Comparison of ENCODE assay signal across 1 cellular context in genomic region chr19:33304760-33305647, GRCh38.
TF ChIP-seq lines count a peak whose summit lies in the region.

No MANE protein-coding gene starts in this region.

TF ChIP-seq in HepG2, 621 proteins besides CTCF, POLR2A, EP300 and RAD21 (continued from another document and continues in another):
- TF ChIP-seq REST (IDR thresholded peaks at IDR 0.05; ENCODE audit: borderline replicate concordance in 1 of 2, low read depth in 1 of 2, low read length in 2 of 2) = no peak
- TF ChIP-seq ATF1 (CRISPR knock-in tag; IDR thresholded peaks at IDR 0.05) = no peak
- TF ChIP-seq RNF2 (conservative IDR thresholded peaks at IDR 0.05; ENCODE audit: low read depth) = no peak
- no peak for TF ChIP-seq ZNF296 (CRISPR knock-in tag; conservative IDR thresholded peaks at IDR 0.05)
- TF ChIP-seq MLLT10 (CRISPR knock-in tag; IDR thresholded peaks at IDR 0.05) = no peak
- no peak for TF ChIP-seq THRA (CRISPR knock-in tag; IDR thresholded peaks at IDR 0.05; ENCODE audit: borderline replicate concordance)
- TF ChIP-seq CBX5 (CRISPR knock-in tag; IDR thresholded peaks at IDR 0.05; ENCODE audit: borderline replicate concordance) = no peak
- no peak for TF ChIP-seq ZNF703 (CRISPR knock-in tag; IDR thresholded peaks at IDR 0.05; ENCODE audit: borderline replicate concordance)
- TF ChIP-seq ZNF574 (CRISPR knock-in tag; IDR thresholded peaks at IDR 0.05) = peak; percentile 22
- TF ChIP-seq PRDM10 (CRISPR knock-in tag; IDR thresholded peaks at IDR 0.05; ENCODE audit: low read depth) = no peak
- no peak for TF ChIP-seq CENPBD1 (CRISPR knock-in tag; IDR thresholded peaks at IDR 0.05; ENCODE audit: borderline replicate concordance, low read depth)
- no peak for TF ChIP-seq ARNT (IDR thresholded peaks at IDR 0.05)
- no peak for TF ChIP-seq ZNF160 (CRISPR knock-in tag; IDR thresholded peaks at IDR 0.05)
- no peak for TF ChIP-seq PRDM4 (CRISPR knock-in tag; IDR thresholded peaks at IDR 0.05; ENCODE audit: borderline replicate concordance)
- no peak for TF ChIP-seq ZNF431 (CRISPR knock-in tag; IDR thresholded peaks at IDR 0.05; ENCODE audit: borderline replicate concordance, low read depth)
- no peak for TF ChIP-seq IKZF4 (CRISPR knock-in tag; IDR thresholded peaks at IDR 0.05; ENCODE audit: borderline replicate concordance, low read depth, not compliant biosample characterization)
- TF ChIP-seq HNF4A (CRISPR knock-in tag; IDR thresholded peaks at IDR 0.05) = peak; percentile 76
- no peak for TF ChIP-seq ZSCAN30 (CRISPR knock-in tag; IDR thresholded peaks at IDR 0.05)
- TF ChIP-seq RELA (CRISPR knock-in tag; IDR thresholded peaks at IDR 0.05) = no peak
- no peak for TF ChIP-seq MBNL3 (CRISPR knock-in tag; conservative IDR thresholded peaks at IDR 0.05)
- TF ChIP-seq SKI (IDR thresholded peaks at IDR 0.05; ENCODE audit: partially characterized antibody) = no peak
- no peak for TF ChIP-seq ZNF674 (CRISPR knock-in tag; IDR thresholded peaks at IDR 0.05; ENCODE audit: low read depth)
- peak; percentile 11; the same call in 1 of the 2 replicates for TF ChIP-seq MED1 (CRISPR knock-in tag; IDR thresholded peaks at IDR 0.05)
- TF ChIP-seq SNAPC2 (CRISPR knock-in tag; IDR thresholded peaks at IDR 0.05) = no peak
- TF ChIP-seq ZNF609 (CRISPR knock-in tag; IDR thresholded peaks at IDR 0.05; ENCODE audit: borderline replicate concordance) = no peak
- no peak for TF ChIP-seq ZNF484 (CRISPR knock-in tag; IDR thresholded peaks at IDR 0.05; ENCODE audit: borderline replicate concordance, low read depth)
- no peak for TF ChIP-seq EED (CRISPR knock-in tag; IDR thresholded peaks at IDR 0.05)
- TF ChIP-seq ZNF224 (CRISPR knock-in tag; IDR thresholded peaks at IDR 0.05) = no peak
- no peak for TF ChIP-seq ZNF251 (CRISPR knock-in tag; IDR thresholded peaks at IDR 0.05)
- TF ChIP-seq CSRNP1 (CRISPR knock-in tag; IDR thresholded peaks at IDR 0.05) = no peak
- no peak for TF ChIP-seq PREB (CRISPR knock-in tag; IDR thresholded peaks at IDR 0.05)
- TF ChIP-seq MTERF4 (CRISPR knock-in tag; IDR thresholded peaks at IDR 0.05) = no peak
- TF ChIP-seq ZNF350 (CRISPR knock-in tag; IDR thresholded peaks at IDR 0.05; ENCODE audit: borderline replicate concordance, low read depth) = no peak
- TF ChIP-seq KDM2A (CRISPR knock-in tag; IDR thresholded peaks at IDR 0.05; ENCODE audit: borderline replicate concordance, low read depth) = no peak
